9 cellular contexts compared by ENCODE assay signal in the genomic region with DNA sequence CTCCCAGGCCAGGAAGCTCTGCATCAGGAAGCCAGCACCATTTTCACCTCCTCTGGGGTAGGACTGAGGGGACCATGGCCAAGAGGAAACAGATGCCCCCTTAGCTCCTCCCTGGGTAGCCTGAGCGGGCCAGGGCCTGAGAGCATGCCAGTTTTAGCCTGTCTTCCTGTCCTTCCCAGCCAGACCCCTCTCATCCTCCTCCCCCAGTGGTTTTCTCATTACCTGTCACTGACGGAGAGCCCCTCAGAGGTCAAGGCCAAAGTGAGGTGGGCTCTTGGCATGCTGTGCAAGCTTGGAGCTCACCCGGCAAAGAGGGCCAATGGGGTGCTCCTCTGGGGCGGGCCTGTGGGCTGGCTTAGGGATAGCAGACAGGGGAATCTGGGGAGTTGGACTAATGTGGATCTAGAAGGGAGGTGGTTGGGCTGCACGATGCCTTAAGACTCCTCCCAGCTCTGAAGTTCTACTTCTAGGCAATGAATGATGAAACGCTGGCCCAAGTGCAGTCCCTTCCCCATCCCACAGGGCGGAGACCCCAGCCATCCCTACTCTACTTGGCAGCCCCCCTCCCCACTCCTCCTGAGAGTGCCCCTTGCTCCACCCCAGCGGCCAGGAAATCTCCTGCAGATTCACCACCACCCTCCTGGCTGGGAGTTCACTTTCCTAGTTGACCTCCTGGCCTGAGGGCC.
DNase-seq lines count a peak whose midpoint lies in the region; ATAC-seq and TF ChIP-seq lines count a peak whose summit lies in the region.
"Had no signal": no experiment of that assay in that cellular context is flagged by ENCODE, and none has a peak within 500 bp of the region (broad histone marks: within the 10 kb centered on the region; RNA-seq: fewer than 3 reads in every experiment).

No MANE protein-coding gene starts in this region.

- H3K4me1 Mint-ChIP-seq in activated naive CD8-positive, alpha-beta T cell treated with anti-CD3 and anti-CD28 coated beads, Interleukin-2, amount 50 U/mL, for 24 hours, result peaks cover 87% of the 10 kb centered on the region
- peaks cover 74 to 91% of the 10 kb centered on the region in 2 donors for H3K4me1 Mint-ChIP-seq in stimulated activated naive B cell treated with anti-CD40 and anti-IgM and Interleukin-4, amounts not matched to agents 10 μg/mL and 1 μg/mL and 100 μg/mL, for 72 hours

- H3K4me1 ChIP-seq in HEK293 (ENCODE audit: control insufficient read depth, insufficient read depth, low read length), result peaks cover 12% of the 10 kb centered on the region

- peaks cover 3% of the 10 kb centered on the region for H3K36me3 Mint-ChIP-seq in activated naive CD8-positive, alpha-beta T cell treated with anti-CD3 and anti-CD28 coated beads, Interleukin-2, amount 50 U/mL, for 24 hours (ENCODE audit: low read depth)
- H3K36me3 Mint-ChIP-seq in stimulated activated naive B cell treated with anti-CD40 and anti-IgM and Interleukin-4, amounts not matched to agents 10 μg/mL and 1 μg/mL and 100 μg/mL, for 72 hours, result peaks cover 0 to 4% of the 10 kb centered on the region in 2 donors

- H3K27ac Mint-ChIP-seq in activated naive CD8-positive, alpha-beta T cell treated with anti-CD3 and anti-CD28 coated beads, Interleukin-2, amount 50 U/mL, for 24 hours, result peak overlapping the region; percentile 94
- peak overlapping the region; percentile 98 for H3K27ac Mint-ChIP-seq in stimulated activated naive B cell treated with anti-CD40 and anti-IgM and Interleukin-4, amounts not matched to agents 10 μg/mL and 1 μg/mL and 100 μg/mL, for 72 hours

- no peak for ATAC-seq in activated naive CD8-positive, alpha-beta T cell treated with anti-CD3 and anti-CD28 coated beads, Interleukin-2, amount 50 U/mL, for 24 hours
- no peak for ATAC-seq in stimulated activated naive B cell treated with anti-CD40 and anti-IgM and Interleukin-4, amounts not matched to agents 10 μg/mL and 1 μg/mL and 100 μg/mL, for 72 hours (replicated peaks)
- no peak for ATAC-seq in GM21390 (IDR thresholded peaks at IDR 0.05; ENCODE audit: unreplicated experiment)

- peaks cover 15% of the 10 kb centered on the region for H3K27me3 Mint-ChIP-seq in activated naive CD8-positive, alpha-beta T cell treated with anti-CD3 and anti-CD28 coated beads, Interleukin-2, amount 50 U/mL, for 24 hours
- peaks cover 0 to 6% of the 10 kb centered on the region in 2 donors for H3K27me3 Mint-ChIP-seq in stimulated activated naive B cell treated with anti-CD40 and anti-IgM and Interleukin-4, amounts not matched to agents 10 μg/mL and 1 μg/mL and 100 μg/mL, for 72 hours

- no peaks in the 10 kb centered on the region for H3K36me3 ChIP-seq in HEK293 (ENCODE audit: control insufficient read depth in 2 of 2, insufficient read depth in 1 of 2, low read length in 2 of 2)
- H3K36me3 ChIP-seq: neutrophil had no signal

- no peak overlapping the region for H3K4me3 ChIP-seq in HEK293 (ENCODE audit: low read depth, low read length)
- peak overlapping the region; percentile 34 for H3K4me3 ChIP-seq in iPS-18c (ENCODE audit: insufficient read depth, low read depth, low read length)

- DNase-seq in activated naive CD8-positive, alpha-beta T cell treated with anti-CD3 and anti-CD28 coated beads, Interleukin-2, amount 50 U/mL, for 24 hours, result no peak
- DNase-seq in stimulated activated naive B cell treated with anti-CD40 and anti-IgM and Interleukin-4, amounts not matched to agents 10 μg/mL and 1 μg/mL and 100 μg/mL, for 72 hours, result no peak
- DNase-seq in SHP77 (lab: John Stamatoyannopoulos, UW) (no peak), midbrain (lab: John Stamatoyannopoulos, UW) (no peak), NCI-H2227 treated with DMSO at 0.1 percent for 48 hours (lab: John Stamatoyannopoulos, UW) (no peak)

- CTCF ChIA-PET in HEK293 (lab: Yijun Ruan, JAX), result interaction anchor here (0.6 to 22.5 kb wide), 5 partner anchors 8 to 439 kb away, joined by 3 to 1029 read pairs (median 6); a partner anchor contains a TSS

- H3K27ac ChIP-seq in HEK293 (ENCODE audit: extremely low read depth, low read depth, low read length), result no peak overlapping the region; the same call in 1 of the 2 replicates
- H3K27ac ChIP-seq: neutrophil had no signal

- H3K9me3 ChIP-seq in HEK293 (ENCODE audit: control insufficient read depth, insufficient read depth, low read depth, low read length) (no peaks in the 10 kb centered on the region), iPS-18c (ENCODE audit: control insufficient read depth, insufficient read depth, low read length) (no peaks in the 10 kb centered on the region)
- H3K9me3 ChIP-seq: neutrophil had no signal

- H3K4me3 Mint-ChIP-seq in activated naive CD8-positive, alpha-beta T cell treated with anti-CD3 and anti-CD28 coated beads, Interleukin-2, amount 50 U/mL, for 24 hours, result peak overlapping the region; percentile 81
- peak overlapping the region; percentile 80 to 83 for H3K4me3 Mint-ChIP-seq in stimulated activated naive B cell treated with anti-CD40 and anti-IgM and Interleukin-4, amounts not matched to agents 10 μg/mL and 1 μg/mL and 100 μg/mL, for 72 hours

- TF ChIP-seq CTCF in HEK293 (tag by site-specific recombination; IDR thresholded peaks at IDR 0.05), result no peak

- POLR2A ChIA-PET in HEK293 (lab: Yijun Ruan, JAX), result interaction anchor here (0.6 to 10.1 kb wide), 2 partner anchors 9 to 398 kb away, joined by 3 to 63 read pairs; a partner anchor contains a TSS

- no peaks in the 10 kb centered on the region for H3K9me3 Mint-ChIP-seq in activated naive CD8-positive, alpha-beta T cell treated with anti-CD3 and anti-CD28 coated beads, Interleukin-2, amount 50 U/mL, for 24 hours
- no peaks in the 10 kb centered on the region for H3K9me3 Mint-ChIP-seq in stimulated activated naive B cell treated with anti-CD40 and anti-IgM and Interleukin-4, amounts not matched to agents 10 μg/mL and 1 μg/mL and 100 μg/mL, for 72 hours

TF ChIP-seq in HEK293, 187 proteins besides CTCF, POLR2A, EP300 and RAD21:
- TF ChIP-seq, protein P1, sequence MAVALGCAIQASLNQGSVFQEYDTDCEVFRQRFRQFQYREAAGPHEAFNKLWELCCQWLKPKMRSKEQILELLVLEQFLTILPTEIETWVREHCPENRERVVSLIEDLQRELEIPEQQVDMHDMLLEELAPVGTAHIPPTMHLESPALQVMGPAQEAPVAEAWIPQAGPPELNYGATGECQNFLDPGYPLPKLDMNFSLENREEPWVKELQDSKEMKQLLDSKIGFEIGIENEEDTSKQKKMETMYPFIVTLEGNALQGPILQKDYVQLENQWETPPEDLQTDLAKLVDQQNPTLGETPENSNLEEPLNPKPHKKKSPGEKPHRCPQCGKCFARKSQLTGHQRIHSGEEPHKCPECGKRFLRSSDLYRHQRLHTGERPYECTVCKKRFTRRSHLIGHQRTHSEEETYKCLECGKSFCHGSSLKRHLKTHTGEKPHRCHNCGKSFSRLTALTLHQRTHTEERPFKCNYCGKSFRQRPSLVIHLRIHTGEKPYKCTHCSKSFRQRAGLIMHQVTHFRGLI (tag by site-specific recombination; IDR thresholded peaks at IDR 0.05), result peak; percentile 83
- TF ChIP-seq BCL11A (tag by site-specific recombination; IDR thresholded peaks at IDR 0.05; ENCODE audit: low read depth) (no peak), SP2 (tag by site-specific recombination; IDR thresholded peaks at IDR 0.05) (peak; percentile 37)
- TF ChIP-seq, protein P2, sequence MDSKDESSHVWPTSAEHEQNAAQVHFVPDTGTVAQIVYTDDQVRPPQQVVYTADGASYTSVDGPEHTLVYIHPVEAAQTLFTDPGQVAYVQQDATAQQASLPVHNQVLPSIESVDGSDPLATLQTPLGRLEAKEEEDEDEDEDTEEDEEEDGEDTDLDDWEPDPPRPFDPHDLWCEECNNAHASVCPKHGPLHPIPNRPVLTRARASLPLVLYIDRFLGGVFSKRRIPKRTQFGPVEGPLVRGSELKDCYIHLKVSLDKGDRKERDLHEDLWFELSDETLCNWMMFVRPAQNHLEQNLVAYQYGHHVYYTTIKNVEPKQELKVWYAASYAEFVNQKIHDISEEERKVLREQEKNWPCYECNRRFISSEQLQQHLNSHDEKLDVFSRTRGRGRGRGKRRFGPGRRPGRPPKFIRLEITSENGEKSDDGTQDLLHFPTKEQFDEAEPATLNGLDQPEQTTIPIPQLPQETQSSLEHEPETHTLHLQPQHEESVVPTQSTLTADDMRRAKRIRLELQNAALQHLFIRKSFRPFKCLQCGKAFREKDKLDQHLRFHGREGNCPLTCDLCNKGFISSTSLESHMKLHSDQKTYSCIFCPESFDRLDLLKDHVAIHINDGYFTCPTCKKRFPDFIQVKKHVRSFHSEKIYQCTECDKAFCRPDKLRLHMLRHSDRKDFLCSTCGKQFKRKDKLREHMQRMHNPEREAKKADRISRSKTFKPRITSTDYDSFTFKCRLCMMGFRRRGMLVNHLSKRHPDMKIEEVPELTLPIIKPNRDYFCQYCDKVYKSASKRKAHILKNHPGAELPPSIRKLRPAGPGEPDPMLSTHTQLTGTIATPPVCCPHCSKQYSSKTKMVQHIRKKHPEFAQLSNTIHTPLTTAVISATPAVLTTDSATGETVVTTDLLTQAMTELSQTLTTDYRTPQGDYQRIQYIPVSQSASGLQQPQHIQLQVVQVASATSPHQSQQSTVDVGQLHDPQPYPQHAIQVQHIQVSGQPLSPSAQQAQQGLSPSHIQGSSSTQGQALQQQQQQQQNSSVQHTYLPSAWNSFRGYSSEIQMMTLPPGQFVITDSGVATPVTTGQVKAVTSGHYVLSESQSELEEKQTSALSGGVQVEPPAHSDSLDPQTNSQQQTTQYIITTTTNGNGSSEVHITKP (tag by site-specific recombination; IDR thresholded peaks at IDR 0.05), result peak; percentile 84
